In genomic region chr19:48713041-48713863, GRCh38 we compare ENCODE assay signal across 6 cellular contexts. TPM values are rescaled to one million over a fixed set of nuclear protein-coding genes. Genes with fewer than 3 reads are reported as not detected.
A peak's percentile ranks its signal among the peaks of the same experiment; 100 is the strongest.
DNase-seq lines count a peak whose midpoint lies in the region; ATAC-seq and TF ChIP-seq lines count a peak whose summit lies in the region.

No MANE protein-coding gene starts in this region.

- peaks cover 51% of the 10 kb centered on the region for H3K4me1 ChIP-seq in left ventricle myocardium inferior

- H3K27me3 Mint-ChIP-seq in progenitor cell of endocrine pancreas = no peaks in the 10 kb centered on the region

- H3K9me3 Mint-ChIP-seq in progenitor cell of endocrine pancreas (ENCODE audit: low read depth) = no peaks in the 10 kb centered on the region

- ATAC-seq in Right ventricle myocardium inferior = no peak
- ATAC-seq in HG02840 (IDR thresholded peaks at IDR 0.05; ENCODE audit: low FRiP score, unreplicated experiment) = no peak

- no peaks in the 10 kb centered on the region for H3K36me3 ChIP-seq in left ventricle myocardium inferior

- no peaks in the 10 kb centered on the region for H3K27me3 ChIP-seq in left ventricle myocardium inferior (ENCODE audit: low read depth)

- peaks cover 11% of the 10 kb centered on the region for H3K4me1 Mint-ChIP-seq in progenitor cell of endocrine pancreas (ENCODE audit: low read depth)

- H3K4me3 ChIP-seq in left ventricle myocardium inferior (peak overlapping the region; percentile 77), choroid plexus epithelial cell (ENCODE audit: low read depth, low read length) (peak overlapping the region; percentile 64)

- peak; percentile 24 for TF ChIP-seq CTCF in left ventricle myocardium inferior (IDR thresholded peaks at IDR 0.05; ENCODE audit: borderline replicate concordance)
- TF ChIP-seq CTCF in choroid plexus epithelial cell (conservative IDR thresholded peaks at IDR 0.05; ENCODE audit: low read depth, low read length) = peak; percentile 56
- TF ChIP-seq CTCF in progenitor cell of endocrine pancreas (IDR thresholded peaks at IDR 0.05; ENCODE audit: unreplicated experiment) = peak; percentile 34

- intact Hi-C loops in left ventricle myocardium inferior (cut with micrococcal nuclease) = no loop called here
- intact Hi-C loops in Right ventricle myocardium inferior (cut with DNase I) = loop anchor here (2.0 to 5.0 kb wide), 2 partner anchors 38 to 76 kb away; partner anchors contain the start of gene DBP

- H3K9me3 ChIP-seq in left ventricle myocardium inferior (replicated peaks) = peaks cover 6% of the 10 kb centered on the region

- DNase-seq in left ventricle myocardium inferior = no peak
- no peak for DNase-seq in Right ventricle myocardium inferior (ENCODE audit: missing footprints)
- DNase-seq in choroid plexus epithelial cell (ENCODE audit: low read depth) = peak; percentile 63
- DNase-seq in progenitor cell of endocrine pancreas (ENCODE audit: low spot score, unreplicated experiment) = no peak
- no peak for DNase-seq in superior temporal gyrus (ENCODE audit: extremely low spot score)

- peaks cover 2% of the 10 kb centered on the region for H3K36me3 Mint-ChIP-seq in progenitor cell of endocrine pancreas (ENCODE audit: insufficient read depth)

- H3K27ac Mint-ChIP-seq in progenitor cell of endocrine pancreas = no peak overlapping the region

- peak overlapping the region; percentile 90 for H3K27ac ChIP-seq in left ventricle myocardium inferior (replicated peaks)

- peak overlapping the region; percentile 80 for H3K4me3 Mint-ChIP-seq in progenitor cell of endocrine pancreas (ENCODE audit: low read depth)

RNA-seq across cellular contexts. Expression of gene MAMSTR, which starts 6.3 kb away (rescaled TPM):
- total RNA-seq in left ventricle myocardium inferior = 1.8 TPM
- 4.2 TPM for total RNA-seq in Right ventricle myocardium inferior
- total RNA-seq in progenitor cell of endocrine pancreas = 2.0 and 2.1 TPM in 2 replicates

RNA-seq across cellular contexts. Expression of gene FUT2, which starts 17.5 kb away (rescaled TPM):
- total RNA-seq in left ventricle myocardium inferior (not detected), Right ventricle myocardium inferior (not detected), progenitor cell of endocrine pancreas (1.4 and 2.4 TPM in 2 replicates)

RNA-seq across cellular contexts. Expression of gene RASIP1, which starts 27.2 kb away (rescaled TPM):
- total RNA-seq in left ventricle myocardium inferior = 13.9 TPM
- 15.3 TPM for total RNA-seq in Right ventricle myocardium inferior
- total RNA-seq in progenitor cell of endocrine pancreas = 1.9 and 2.4 TPM in 2 replicates

RNA-seq across cellular contexts. Expression of gene IZUMO1, which starts 33.5 kb away (rescaled TPM):
- 0.60 TPM for total RNA-seq in left ventricle myocardium inferior
- 0.49 TPM for total RNA-seq in Right ventricle myocardium inferior
- total RNA-seq in progenitor cell of endocrine pancreas = 0.55 and 1.0 TPM in 2 replicates

RNA-seq across cellular contexts. Expression of gene FUT1, which starts 39.2 kb away (rescaled TPM):
- 1.8 TPM for total RNA-seq in left ventricle myocardium inferior
- 2.1 TPM for total RNA-seq in Right ventricle myocardium inferior
- 5.4 and 6.9 TPM in 2 replicates for total RNA-seq in progenitor cell of endocrine pancreas
